ENCODE assay signal across 1 cellular context in genomic region chr20:34581341-34582189, GRCh38.
TF ChIP-seq lines count a peak whose summit lies in the region.

No MANE protein-coding gene starts in this region.

TF ChIP-seq in GM12878, 131 proteins besides CTCF, POLR2A, EP300 and RAD21 (continued from another document):
- TF ChIP-seq SKIL (IDR thresholded peaks at IDR 0.05; ENCODE audit: low read depth, poor library complexity, severe bottlenecking): peak; percentile 36
- TF ChIP-seq KDM1A (IDR thresholded peaks at IDR 0.05; ENCODE audit: borderline replicate concordance): no peak
- TF ChIP-seq ZBTB4 (CRISPR knock-in tag; IDR thresholded peaks at IDR 0.05): no peak
- no peak for TF ChIP-seq PRDM15 (CRISPR knock-in tag; IDR thresholded peaks at IDR 0.05)
- TF ChIP-seq E2F4 (IDR thresholded peaks at IDR 0.05; ENCODE audit: low read depth, low read length): no peak
- no peak for TF ChIP-seq E2F8 (IDR thresholded peaks at IDR 0.05; ENCODE audit: low read depth, partially characterized antibody)
- no peak for TF ChIP-seq TCF3 (IDR thresholded peaks at IDR 0.05; ENCODE audit: borderline replicate concordance, insufficient read depth, low read depth, low read length)
- peak; percentile 61 for TF ChIP-seq EED (IDR thresholded peaks at IDR 0.05; ENCODE audit: low read depth)
- TF ChIP-seq NFIC (IDR thresholded peaks at IDR 0.05; ENCODE audit: low read depth, low read length): peak; percentile 36; the same call in 1 of the 2 replicates
- peak; percentile 56; the same call in 1 of the 2 replicates for TF ChIP-seq DPF2 (IDR thresholded peaks at IDR 0.05)
- TF ChIP-seq CEBPB (IDR thresholded peaks at IDR 0.05; ENCODE audit: borderline replicate concordance in 1 of 2, low read depth in 2 of 2, low read length in 2 of 2): no peak
- no peak for TF ChIP-seq MYC (IDR thresholded peaks at IDR 0.05; ENCODE audit: insufficient read depth, insufficient read length, insufficient replicate concordance, low read length, severe bottlenecking)
- TF ChIP-seq ZBED1 (IDR thresholded peaks at IDR 0.05; ENCODE audit: borderline replicate concordance): no peak
- TF ChIP-seq BCL3 (IDR thresholded peaks at IDR 0.05; ENCODE audit: borderline replicate concordance, insufficient read depth, low read depth, low read length, poor library complexity, severe bottlenecking): no peak
- peak; percentile 31 for TF ChIP-seq RELA (IDR thresholded peaks at IDR 0.05; ENCODE audit: borderline replicate concordance, partially characterized antibody)
- no peak for TF ChIP-seq SMAD1 (IDR thresholded peaks at IDR 0.05; ENCODE audit: low read depth, partially characterized antibody)
- TF ChIP-seq NRF1 (conservative IDR thresholded peaks at IDR 0.05; ENCODE audit: low read depth, low read length): no peak
- peak; percentile 28; the same call in 1 of the 2 replicates for TF ChIP-seq TCF12 (IDR thresholded peaks at IDR 0.05; ENCODE audit: low read depth, low read length)
- no peak for TF ChIP-seq PAX8 (IDR thresholded peaks at IDR 0.05)
- TF ChIP-seq SPI1 (IDR thresholded peaks at IDR 0.05; ENCODE audit: borderline replicate concordance, insufficient read depth, low read depth, low read length): peak; percentile 27; the same call in 1 of the 2 replicates
- TF ChIP-seq MEF2B (IDR thresholded peaks at IDR 0.05; ENCODE audit: partially characterized antibody, poor library complexity, severe bottlenecking): peak; percentile 79
- TF ChIP-seq NFXL1 (IDR thresholded peaks at IDR 0.05; ENCODE audit: borderline replicate concordance): no peak
- no peak for TF ChIP-seq ETV6 (conservative IDR thresholded peaks at IDR 0.05 in 1 of 2, IDR thresholded peaks at IDR 0.05 in 1 of 2; ENCODE audit: borderline replicate concordance in 1 of 2, low read depth in 1 of 2)
- TF ChIP-seq ZNF622 (IDR thresholded peaks at IDR 0.05): no peak
- TF ChIP-seq GATAD2B (conservative IDR thresholded peaks at IDR 0.05; ENCODE audit: low read depth): peak; percentile 33; the same call in 1 of the 2 replicates
- TF ChIP-seq IRF5 (IDR thresholded peaks at IDR 0.05; ENCODE audit: borderline replicate concordance): no peak
- no peak for TF ChIP-seq PAX5 (IDR thresholded peaks at IDR 0.05; ENCODE audit: borderline replicate concordance, low read depth, low read length)
- TF ChIP-seq CREB1 (IDR thresholded peaks at IDR 0.05; ENCODE audit: low read depth): peak; percentile 53; the same call in 1 of the 2 replicates
- peak; percentile 79 for TF ChIP-seq ATF7 (IDR thresholded peaks at IDR 0.05; ENCODE audit: low read depth)
- TF ChIP-seq CBX3 (IDR thresholded peaks at IDR 0.05; ENCODE audit: borderline replicate concordance, low read depth): no peak
- TF ChIP-seq TARDBP (IDR thresholded peaks at IDR 0.05; ENCODE audit: borderline replicate concordance): no peak
- TF ChIP-seq IRF4 (IDR thresholded peaks at IDR 0.05; ENCODE audit: low read depth, low read length): 0 out of 2 replicates have a peak, but pooled peaks have one; percentile 10
- no peak for TF ChIP-seq ZNF24 (IDR thresholded peaks at IDR 0.05)
- peak; percentile 64; the same call in 1 of the 2 replicates for TF ChIP-seq RELB (IDR thresholded peaks at IDR 0.05; ENCODE audit: low read depth)
- TF ChIP-seq CBX5 (IDR thresholded peaks at IDR 0.05; ENCODE audit: low read depth): no peak
- peak; percentile 60 for TF ChIP-seq BCL11A (IDR thresholded peaks at IDR 0.05; ENCODE audit: low read depth, low read length)
- TF ChIP-seq SREBF2 (IDR thresholded peaks at IDR 0.05; ENCODE audit: low read length): no peak
